8 cellular contexts compared by ENCODE assay signal in the genomic region with DNA sequence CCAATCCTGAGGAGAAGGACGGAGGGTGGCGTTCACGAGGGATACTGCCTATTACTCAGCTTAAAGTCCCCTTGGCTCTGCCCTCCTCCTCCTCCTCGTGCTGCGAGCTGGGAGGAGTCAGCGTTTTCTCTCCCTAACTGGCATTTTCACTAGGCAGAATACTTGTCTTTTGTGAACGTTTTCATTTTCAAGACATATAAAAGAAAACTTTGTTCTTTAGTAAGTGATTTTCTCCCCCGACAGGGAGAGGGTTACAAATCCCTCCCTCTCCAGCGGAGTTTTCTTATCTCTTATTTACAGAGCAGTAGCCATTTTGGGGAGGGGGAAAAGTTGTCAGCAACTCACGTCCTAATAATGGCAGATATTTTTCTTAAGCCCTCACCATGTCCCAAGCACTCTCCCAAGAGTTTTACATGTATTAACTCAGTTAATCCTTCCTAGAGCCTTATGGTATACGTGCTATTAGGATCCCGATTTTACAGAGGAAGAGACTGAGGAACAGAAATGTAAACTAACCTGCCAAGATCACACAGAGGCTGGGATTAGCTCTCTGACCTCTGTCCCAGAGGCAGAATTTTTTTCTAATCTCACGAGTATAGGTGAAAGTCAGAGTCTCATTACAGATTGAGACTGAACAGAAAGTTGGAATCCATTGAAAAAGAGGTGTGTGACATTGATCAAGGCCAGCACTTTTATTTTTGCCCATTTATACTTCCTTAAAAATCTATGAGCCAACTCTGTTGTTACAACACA. TPM values are rescaled to one million over a fixed set of nuclear protein-coding genes. Genes with fewer than 3 reads are reported as not detected.
DNase-seq lines count a peak whose midpoint lies in the region; ATAC-seq and TF ChIP-seq lines count a peak whose summit lies in the region.

No MANE protein-coding gene starts in this region.

- H4K20me1 ChIP-seq in OCI-LY7 (ENCODE audit: insufficient read depth, low read length) = no peaks in the 10 kb centered on the region

- H3K9me2 ChIP-seq in OCI-LY7 (ENCODE audit: insufficient read depth, low read length) = no peaks in the 10 kb centered on the region

- peak overlapping the region; percentile 69 for H3K4me2 ChIP-seq in OCI-LY7 (ENCODE audit: low read length)

- in situ Hi-C loops in GM13976 (cut with MboI; ENCODE audit: low sequenced_read_pairs, unreplicated experiment) = no loop called here

- no peaks in the 10 kb centered on the region for H3K36me3 ChIP-seq in OCI-LY7 (ENCODE audit: insufficient read depth, low read length)
- H3K36me3 ChIP-seq in neutrophil = no peaks in the 10 kb centered on the region

- H3K79me2 ChIP-seq in OCI-LY7 (ENCODE audit: insufficient read depth, low read depth, low read length) = no peaks in the 10 kb centered on the region

- TSS peak; percentile 96 for BruUV-seq in OCI-LY7 (replicated peaks; lab: Mats Ljungman, UMichigan)

- peak overlapping the region; percentile 88 for H2AFZ ChIP-seq in OCI-LY7 (ENCODE audit: low read length)

- H3K27ac Mint-ChIP-seq in activated naive CD4-positive, alpha-beta T cell treated with anti-CD3 and anti-CD28 coated beads, Interleukin-2, amount 50 U/mL, for 24 hours = peak overlapping the region; percentile 98
- peak overlapping the region; percentile 85 for H3K27ac Mint-ChIP-seq in glutamatergic neuron (ENCODE audit: unreplicated experiment)

- H3K4me1 ChIP-seq in OCI-LY7 (ENCODE audit: insufficient read depth, low read length, poor library complexity, severe bottlenecking) = peaks cover 79% of the 10 kb centered on the region
- H3K4me1 ChIP-seq in neutrophil (ENCODE audit: control insufficient read depth in 1 of 2, insufficient read depth in 1 of 2, low read depth in 1 of 2, low read length in 1 of 2) = peaks cover 61 to 74% of the 10 kb centered on the region in 2 experiments

- H3K4me3 Mint-ChIP-seq in activated naive CD4-positive, alpha-beta T cell treated with anti-CD3 and anti-CD28 coated beads, Interleukin-2, amount 50 U/mL, for 24 hours = peak overlapping the region; percentile 90
- peak overlapping the region; percentile 74 for H3K4me3 Mint-ChIP-seq in glutamatergic neuron (ENCODE audit: unreplicated experiment)

- POLR2A ChIA-PET in OCI-LY7 (lab: Charles Lee) = interaction anchor here (0.6 to 4.4 kb wide), 23 partner anchors 8 to 1501 kb away, joined by 3 to 50 read pairs (median 5); no protein-coding TSS in a partner anchor

- H3K9me3 Mint-ChIP-seq in activated naive CD4-positive, alpha-beta T cell treated with anti-CD3 and anti-CD28 coated beads, Interleukin-2, amount 50 U/mL, for 24 hours = no peaks in the 10 kb centered on the region
- no peaks in the 10 kb centered on the region for H3K9me3 Mint-ChIP-seq in glutamatergic neuron (ENCODE audit: unreplicated experiment)

- no peaks in the 10 kb centered on the region for H3K27me3 Mint-ChIP-seq in activated naive CD4-positive, alpha-beta T cell treated with anti-CD3 and anti-CD28 coated beads, Interleukin-2, amount 50 U/mL, for 24 hours
- no peaks in the 10 kb centered on the region for H3K27me3 Mint-ChIP-seq in glutamatergic neuron (ENCODE audit: unreplicated experiment)

- H3K27ac ChIP-seq in OCI-LY7 (ENCODE audit: low read depth, low read length, poor library complexity, severe bottlenecking) (peak overlapping the region; percentile 90), neutrophil (peak overlapping the region; percentile 94)

- peak; percentile 63 for ATAC-seq in HG03196 (IDR thresholded peaks at IDR 0.05; ENCODE audit: unreplicated experiment)

- intact Hi-C loops in OCI-LY7 (cut with micrococcal nuclease; ENCODE audit: unreplicated experiment) = loop anchor here (2.0 kb wide), 1 partner anchor 29 kb away; no protein-coding TSS in a partner anchor

- no peaks in the 10 kb centered on the region for H3K27me3 ChIP-seq in neutrophil

- H3K4me1 Mint-ChIP-seq in activated naive CD4-positive, alpha-beta T cell treated with anti-CD3 and anti-CD28 coated beads, Interleukin-2, amount 50 U/mL, for 24 hours = peaks cover 47% of the 10 kb centered on the region
- peaks cover 19% of the 10 kb centered on the region for H3K4me1 Mint-ChIP-seq in glutamatergic neuron (ENCODE audit: low read depth, unreplicated experiment)

- CTCF ChIA-PET in OCI-LY7 (lab: Charles Lee; ENCODE audit: unreplicated experiment) = interaction anchor here (0.8 kb wide), 1 partner anchor 19 kb away, joined by 3 read pairs; no protein-coding TSS in a partner anchor

- DNase-seq in NCI-H146 (lab: John Stamatoyannopoulos, UW) (peak; percentile 19), NCI-H146 treated with DMSO at 0.1 percent for 48 hours (lab: John Stamatoyannopoulos, UW; ENCODE audit: unreplicated experiment) (no peak), OCI-LY7 (ENCODE audit: low spot score) (peak; percentile 59), glutamatergic neuron (peak; percentile 33), GM13976 (ENCODE audit: low spot score) (no peak)

- peak overlapping the region; percentile 49 for H3K4me3 ChIP-seq in OCI-LY7 (ENCODE audit: low read depth, low read length, poor library complexity, severe bottlenecking)
- peak overlapping the region; percentile 43 to 58 for H3K4me3 ChIP-seq in neutrophil (ENCODE audit: low read depth in 1 of 2, low read length in 1 of 2)

- H3K9me3 ChIP-seq in OCI-LY7 (ENCODE audit: low read length) (no peaks in the 10 kb centered on the region), neutrophil (no peaks in the 10 kb centered on the region)

- H3K36me3 Mint-ChIP-seq in activated naive CD4-positive, alpha-beta T cell treated with anti-CD3 and anti-CD28 coated beads, Interleukin-2, amount 50 U/mL, for 24 hours = no peaks in the 10 kb centered on the region
- H3K36me3 Mint-ChIP-seq in glutamatergic neuron (ENCODE audit: unreplicated experiment) = no peaks in the 10 kb centered on the region

- TF ChIP-seq CTCF in OCI-LY7 (conservative IDR thresholded peaks at IDR 0.05; ENCODE audit: low read length) (no peak), glutamatergic neuron (IDR thresholded peaks at IDR 0.05; ENCODE audit: partially characterized antibody, unreplicated experiment) (no peak), neutrophil (IDR thresholded peaks at IDR 0.05) (no peak), GM13976 (IDR thresholded peaks at IDR 0.05; ENCODE audit: borderline replicate concordance, control extremely low read depth, extremely low read depth, insufficient read depth, missing control alignments) (no peak)

RNA-seq across cellular contexts. Expression of gene ZNF217, which starts 30.0 kb away (rescaled TPM):
- total RNA-seq in OCI-LY7 (2014; rRNA removed; shearing (Covaris generic)) = 35.1 and 39.7 TPM in 2 replicates
- total RNA-seq in OCI-LY7 (2022) = 68.4 and 77.0 TPM in 2 replicates
- total RNA-seq in glutamatergic neuron (ENCODE audit: unreplicated experiment) = 64.7 TPM

Comparison
In these comparisons a context has a peak if more than half of its experiments do, and no peak if none do; other contexts are left out.
1. DNase-seq: peak in NCI-H146 (single experiment), OCI-LY7 (single experiment) and glutamatergic neuron (single experiment); none in NCI-H146 treated with DMSO at 0.1 percent for 48 hours (single experiment) and GM13976 (single experiment).